8 cellular contexts compared by ENCODE assay signal in genomic region chr19:39480337-39481228, GRCh38.
DNase-seq lines count a peak whose midpoint lies in the region; ATAC-seq lines count a peak whose summit lies in the region.

TIMM50 (plus strand) TSS chr19:39480838; CDS start chr19:39480854, 16 bp downstream.

- peaks cover 41% of the 10 kb centered on the region for H3K36me3 Mint-ChIP-seq in effector memory CD8-positive, alpha-beta T cell (ENCODE audit: insufficient read depth)
- H3K36me3 Mint-ChIP-seq in memory B cell, result peaks cover 8% of the 10 kb centered on the region

- peak; percentile 65 for ATAC-seq in GM21367 (IDR thresholded peaks at IDR 0.05; ENCODE audit: unreplicated experiment)
- peak; percentile 95 for ATAC-seq in effector memory CD8-positive, alpha-beta T cell (replicated peaks)
- ATAC-seq in memory B cell (ENCODE audit: low read depth), result peak; percentile 97

- H3K4me3 Mint-ChIP-seq in effector memory CD8-positive, alpha-beta T cell, result peak within 1 kb of the TSS; percentile 85 to 96
- peak within 1 kb of the TSS; percentile 92 for H3K4me3 Mint-ChIP-seq in memory B cell

- H3K27ac Mint-ChIP-seq in effector memory CD8-positive, alpha-beta T cell, result peak within 1 kb of the TSS; percentile 94 to 96
- peak within 1 kb of the TSS; percentile 91 for H3K27ac Mint-ChIP-seq in memory B cell

- no peaks in the 10 kb centered on the region for H3K9me3 Mint-ChIP-seq in effector memory CD8-positive, alpha-beta T cell
- H3K9me3 Mint-ChIP-seq in memory B cell, result no peaks in the 10 kb centered on the region

- no peaks in the 10 kb centered on the region for H3K27me3 Mint-ChIP-seq in effector memory CD8-positive, alpha-beta T cell
- no peaks in the 10 kb centered on the region for H3K27me3 Mint-ChIP-seq in memory B cell

- peaks cover 17 to 22% of the 10 kb centered on the region in 2 donors for H3K4me1 Mint-ChIP-seq in effector memory CD8-positive, alpha-beta T cell (ENCODE audit: low read depth in 2 of 2)
- H3K4me1 Mint-ChIP-seq in memory B cell, result peaks cover 21% of the 10 kb centered on the region

- DNase-seq in COLO668 (lab: John Stamatoyannopoulos, UW; ENCODE audit: unreplicated experiment) (peak; percentile 99), HUDEP-2 (lab: John Stamatoyannopoulos, UW; ENCODE audit: unreplicated experiment in 76 of 76) (peak; percentile 84 to 100 (median 99)), NOMO-1 treated with dmso at 0.1 percent for 144 hours (lab: John Stamatoyannopoulos, UW; ENCODE audit: unreplicated experiment) (peak; percentile 87), memory B cell (ENCODE audit: low spot score in 2 of 2) (peak; percentile 94)
- peak; percentile 92 to 94 for DNase-seq in activated CD8-positive, alpha-beta memory T cell treated with anti-CD3 and anti-CD28 coated beads for 4 hours (ENCODE audit: low read depth in 2 of 2)
- peak; percentile 95 to 96 (median 96) for DNase-seq in effector memory CD8-positive, alpha-beta T cell
- DNase-seq in stimulated activated CD8-positive, alpha-beta memory T cell treated with anti-CD3 and anti-CD28 coated beads, Interleukin-12 subunit alpha, Interleukin-12 subunit beta, amount 100 ng/mL, for 1 hour (ENCODE audit: low read depth), result peak; percentile 95

Comparison
In these comparisons a context has a peak if more than half of its experiments do, and no peak if none do; other contexts are left out.
1. Peak in every context shown above with its lines: DNase-seq and ATAC-seq.